1 cellular context compared by ENCODE assay signal in the genomic region with DNA sequence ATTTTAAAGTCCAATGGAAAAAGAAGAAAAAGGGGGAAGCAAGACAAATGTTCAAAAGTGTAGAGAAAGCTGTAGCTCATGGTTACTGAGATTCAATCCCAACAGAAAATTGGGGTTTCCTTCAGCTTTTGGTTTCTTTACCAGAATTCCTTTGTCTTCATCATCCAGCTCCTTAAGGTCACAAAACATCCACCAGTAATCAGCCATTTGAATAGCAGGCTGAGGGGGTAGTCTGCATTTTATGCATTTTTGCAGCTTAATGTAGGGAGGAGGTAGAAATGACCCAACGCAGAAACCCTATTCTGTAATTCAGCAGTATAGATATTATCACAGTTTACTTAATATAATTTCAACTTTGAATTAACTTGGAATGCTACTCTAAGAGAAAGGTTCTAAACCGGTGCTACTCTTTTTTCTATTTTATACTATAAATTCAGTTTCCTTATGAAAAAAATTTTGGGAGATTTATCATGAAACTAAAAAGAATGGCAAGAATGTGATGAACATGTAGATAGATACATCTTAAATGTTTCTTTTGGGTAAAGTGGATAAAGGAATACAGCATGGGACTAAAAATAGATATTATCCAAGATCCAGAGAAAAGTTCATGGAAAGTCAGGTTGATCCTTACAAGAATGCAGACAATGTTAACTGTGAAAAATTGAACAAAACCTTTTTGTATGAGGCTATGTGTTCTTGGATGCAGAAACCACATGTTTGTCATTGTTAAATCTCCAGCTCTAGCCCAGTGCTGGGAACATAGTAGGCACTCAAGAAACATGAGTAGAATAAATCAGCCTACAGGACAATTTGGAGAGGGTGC.
TF ChIP-seq lines count a peak whose summit lies in the region.

No MANE protein-coding gene starts in this region.

TF ChIP-seq in IMR-90, 13 proteins besides CTCF, POLR2A, EP300 and RAD21 (continued from another document):
- TF ChIP-seq ELK1 (IDR thresholded peaks at IDR 0.05; ENCODE audit: borderline replicate concordance, low read depth, low read length) (no peak), RCOR1 (IDR thresholded peaks at IDR 0.05; ENCODE audit: insufficient replicate concordance, low read length) (no peak), BHLHE40 (IDR thresholded peaks at IDR 0.05; ENCODE audit: low read depth, low read length) (no peak), CEBPB (IDR thresholded peaks at IDR 0.05; ENCODE audit: low read depth, low read length) (no peak)
TF ChIP-seq in IMR-90: peak in this region for 0.
